ENCODE assay signal across 17 cellular contexts in the genomic region with DNA sequence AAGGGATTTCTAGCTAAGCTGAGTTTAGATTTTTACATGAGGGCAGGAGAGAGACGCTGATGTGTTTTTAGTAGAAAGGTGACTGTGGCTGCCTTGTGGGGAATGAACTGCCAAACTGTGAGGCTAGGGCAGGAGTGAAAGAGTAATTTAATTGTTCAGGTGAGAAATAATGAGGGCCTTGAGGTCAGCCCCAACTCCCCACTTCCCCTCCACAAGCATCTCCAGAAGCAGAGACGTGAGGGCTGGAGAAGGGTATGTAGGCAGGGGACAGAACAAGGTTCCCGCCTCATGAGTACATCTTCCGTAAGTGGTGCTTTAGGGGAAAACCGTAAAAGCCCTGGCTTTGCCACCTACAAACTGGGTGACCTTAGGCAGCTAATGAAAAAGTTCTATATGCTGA.
DNase-seq lines count a peak whose midpoint lies in the region; ATAC-seq, FAIRE-seq and TF ChIP-seq lines count a peak whose summit lies in the region.
"Had no signal": no experiment of that assay in that cellular context is flagged by ENCODE, and none has a peak within 500 bp of the region (broad histone marks: within the 10 kb centered on the region; RNA-seq: fewer than 3 reads in every experiment).

No MANE protein-coding gene starts in this region.

- no peak for ATAC-seq in HG03196 (IDR thresholded peaks at IDR 0.05; ENCODE audit: unreplicated experiment)
- ATAC-seq: CD8-positive, alpha-beta T cell had no signal

- H3K36me3 ChIP-seq in small intestine (ENCODE audit: control insufficient read depth in 2 of 2, insufficient read depth in 2 of 2, low read length in 2 of 2): no peaks in the 10 kb centered on the region
- H3K36me3 ChIP-seq: HAP-1 had no signal

- DNase-seq in NK-92 treated with Interleukin-12 subunit alpha and Interleukin-12 subunit beta, amount 100 ng/mL, for 24 hours (lab: John Stamatoyannopoulos, UW): peak; percentile 5
- no peak for DNase-seq in NK-92 (lab: John Stamatoyannopoulos, UW; ENCODE audit: unreplicated experiment)
- no peak for DNase-seq in mesothelial cell of epicardium (ENCODE audit: low spot score in 2 of 2, unreplicated experiment in 2 of 2)
- DNase-seq in small intestine: no peak
- no peak for DNase-seq in activated CD4-positive, alpha-beta memory T cell treated with anti-CD3 and anti-CD28 coated beads for 36 hours
- no peak for DNase-seq in GM03348 (ENCODE audit: low spot score)
- DNase-seq: Caco-2; CD8-positive, alpha-beta T cell; DND-41; GDM1 had no signal

- H3K4me1 Mint-ChIP-seq in brain (peaks cover 13% of the 10 kb centered on the region), mesothelial cell of epicardium (peaks cover 12% of the 10 kb centered on the region)
- H3K4me1 Mint-ChIP-seq in activated CD4-positive, alpha-beta memory T cell treated with anti-CD3 and anti-CD28 coated beads for 36 hours (ENCODE audit: low read depth): no peaks in the 10 kb centered on the region
- H3K4me1 Mint-ChIP-seq: CD14-positive monocyte had no signal

- WGBS in small intestine, 3 donors: 72 to 89% (median 80%) methylated on average over 5 of the region's 5 CpGs

- H3K9me3 Mint-ChIP-seq in brain (peaks cover 0 to 4% (median 0%) of the 10 kb centered on the region in 5 experiments), mesothelial cell of epicardium (peaks cover 7% of the 10 kb centered on the region)
- H3K9me3 Mint-ChIP-seq in activated CD4-positive, alpha-beta memory T cell treated with anti-CD3 and anti-CD28 coated beads for 36 hours: peaks cover 3% of the 10 kb centered on the region

- H3K27ac Mint-ChIP-seq in brain: peak overlapping the region in 4 of 5 experiments; percentile 2 to 40 (median 8)
- peak overlapping the region; percentile 71 for H3K27ac Mint-ChIP-seq in mesothelial cell of epicardium
- no peak overlapping the region for H3K27ac Mint-ChIP-seq in activated CD4-positive, alpha-beta memory T cell treated with anti-CD3 and anti-CD28 coated beads for 36 hours
- H3K27ac Mint-ChIP-seq: CD14-positive monocyte; CD8-positive, alpha-beta T cell had no signal

- no peaks in the 10 kb centered on the region for H3K9me3 ChIP-seq in small intestine (ENCODE audit: control insufficient read depth, low read depth)
- H3K9me3 ChIP-seq: Caco-2, HAP-1 had no signal

- H3K4me3 ChIP-seq in small intestine (ENCODE audit: low read depth in 1 of 2, low read length in 2 of 2): no peak overlapping the region
- H3K4me3 ChIP-seq: HAP-1 had no signal

- intact Hi-C loops in activated CD4-positive, alpha-beta memory T cell treated with anti-CD3 and anti-CD28 coated beads for 36 hours (cut with micrococcal nuclease): no loop called here

- no peak overlapping the region for H3K27ac ChIP-seq in small intestine (ENCODE audit: low read depth in 1 of 2, low read length in 1 of 2)
- H3K27ac ChIP-seq: 22Rv1 had no signal

- FAIRE-seq in small intestine (lab: Jason Lieb, UNC): no peak
- FAIRE-seq: GM19239, H1 had no signal

- no peaks in the 10 kb centered on the region for H3K4me1 ChIP-seq in small intestine (ENCODE audit: control insufficient read depth in 2 of 2, insufficient read depth in 1 of 2, low read depth in 1 of 2, low read length in 1 of 2)
- H3K4me1 ChIP-seq: Caco-2 had no signal

- TF ChIP-seq CTCF in brain (conservative IDR thresholded peaks at IDR 0.05) (no peak), mesothelial cell of epicardium (IDR thresholded peaks at IDR 0.05; ENCODE audit: unreplicated experiment) (no peak)

- CTCF ChIA-PET in activated CD4-positive, alpha-beta memory T cell treated with anti-CD3 and anti-CD28 coated beads for 36 hours (lab: Charles Lee): no interaction called here

- H3K4me3 Mint-ChIP-seq in brain (no peak overlapping the region), mesothelial cell of epicardium (no peak overlapping the region)
- no peak overlapping the region for H3K4me3 Mint-ChIP-seq in activated CD4-positive, alpha-beta memory T cell treated with anti-CD3 and anti-CD28 coated beads for 36 hours
- H3K4me3 Mint-ChIP-seq: CD14-positive monocyte; CD8-positive, alpha-beta T cell had no signal

- no peaks in the 10 kb centered on the region for H3K27me3 ChIP-seq in small intestine (ENCODE audit: control insufficient read depth in 2 of 2, insufficient read depth in 2 of 2, low read length in 2 of 2)

- POLR2A ChIA-PET in activated CD4-positive, alpha-beta memory T cell treated with anti-CD3 and anti-CD28 coated beads for 36 hours (lab: Charles Lee): no interaction called here

- H3K36me3 Mint-ChIP-seq in brain (peaks cover 29% of the 10 kb centered on the region), mesothelial cell of epicardium (peaks cover 11% of the 10 kb centered on the region)
- H3K36me3 Mint-ChIP-seq in activated CD4-positive, alpha-beta memory T cell treated with anti-CD3 and anti-CD28 coated beads for 36 hours: peaks cover 33% of the 10 kb centered on the region

- H3K27me3 Mint-ChIP-seq in brain (peaks cover 3% of the 10 kb centered on the region), mesothelial cell of epicardium (ENCODE audit: low read depth) (no peaks in the 10 kb centered on the region)
- H3K27me3 Mint-ChIP-seq in activated CD4-positive, alpha-beta memory T cell treated with anti-CD3 and anti-CD28 coated beads for 36 hours: no peaks in the 10 kb centered on the region
